Comparison of ENCODE assay signal across 3 cellular contexts in genomic region chr1:206067486-206068302, GRCh38.
TF ChIP-seq lines count a peak whose summit lies in the region.

No MANE protein-coding gene starts in this region.

TF ChIP-seq in GM12891, 5 proteins besides CTCF, POLR2A, EP300 and RAD21:
- no peak for TF ChIP-seq POU2F2 (IDR thresholded peaks at IDR 0.05; ENCODE audit: low read depth, low read length)
- TF ChIP-seq POLR2AphosphoS5 (IDR thresholded peaks at IDR 0.05; ENCODE audit: low read depth, low read length), result no peak
- TF ChIP-seq TAF1 (IDR thresholded peaks at IDR 0.05; ENCODE audit: low read depth, low read length), result no peak
- TF ChIP-seq PAX5 (IDR thresholded peaks at IDR 0.05; ENCODE audit: insufficient read depth, low read length, severe bottlenecking), result no peak
- TF ChIP-seq SPI1 (IDR thresholded peaks at IDR 0.05; ENCODE audit: low read depth, low read length), result no peak
TF ChIP-seq in GM12891: peak in this region for 0.

TF ChIP-seq in GM12878, 131 proteins besides CTCF, POLR2A, EP300 and RAD21:
- TF ChIP-seq STAT3 (IDR thresholded peaks at IDR 0.05; ENCODE audit: low read depth, low read length) (no peak), USF1 (IDR thresholded peaks at IDR 0.05; ENCODE audit: borderline replicate concordance, extremely low read length, insufficient read depth, low read depth, low read length) (peak; percentile 25), ZBTB33 (IDR thresholded peaks at IDR 0.05) (no peak), POLR2AphosphoS5 (IDR thresholded peaks at IDR 0.05; ENCODE audit: low read length) (no peak), MXI1 (IDR thresholded peaks at IDR 0.05; ENCODE audit: low read depth, low read length) (no peak)
- TF ChIP-seq, protein P1, sequence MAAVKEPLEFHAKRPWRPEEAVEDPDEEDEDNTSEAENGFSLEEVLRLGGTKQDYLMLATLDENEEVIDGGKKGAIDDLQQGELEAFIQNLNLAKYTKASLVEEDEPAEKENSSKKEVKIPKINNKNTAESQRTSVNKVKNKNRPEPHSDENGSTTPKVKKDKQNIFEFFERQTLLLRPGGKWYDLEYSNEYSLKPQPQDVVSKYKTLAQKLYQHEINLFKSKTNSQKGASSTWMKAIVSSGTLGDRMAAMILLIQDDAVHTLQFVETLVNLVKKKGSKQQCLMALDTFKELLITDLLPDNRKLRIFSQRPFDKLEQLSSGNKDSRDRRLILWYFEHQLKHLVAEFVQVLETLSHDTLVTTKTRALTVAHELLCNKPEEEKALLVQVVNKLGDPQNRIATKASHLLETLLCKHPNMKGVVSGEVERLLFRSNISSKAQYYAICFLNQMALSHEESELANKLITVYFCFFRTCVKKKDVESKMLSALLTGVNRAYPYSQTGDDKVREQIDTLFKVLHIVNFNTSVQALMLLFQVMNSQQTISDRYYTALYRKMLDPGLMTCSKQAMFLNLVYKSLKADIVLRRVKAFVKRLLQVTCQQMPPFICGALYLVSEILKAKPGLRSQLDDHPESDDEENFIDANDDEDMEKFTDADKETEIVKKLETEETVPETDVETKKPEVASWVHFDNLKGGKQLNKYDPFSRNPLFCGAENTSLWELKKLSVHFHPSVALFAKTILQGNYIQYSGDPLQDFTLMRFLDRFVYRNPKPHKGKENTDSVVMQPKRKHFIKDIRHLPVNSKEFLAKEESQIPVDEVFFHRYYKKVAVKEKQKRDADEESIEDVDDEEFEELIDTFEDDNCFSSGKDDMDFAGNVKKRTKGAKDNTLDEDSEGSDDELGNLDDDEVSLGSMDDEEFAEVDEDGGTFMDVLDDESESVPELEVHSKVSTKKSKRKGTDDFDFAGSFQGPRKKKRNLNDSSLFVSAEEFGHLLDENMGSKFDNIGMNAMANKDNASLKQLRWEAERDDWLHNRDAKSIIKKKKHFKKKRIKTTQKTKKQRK (IDR thresholded peaks at IDR 0.05; ENCODE audit: low read depth, low read length), result no peak

TF ChIP-seq in SK-N-SH treated with all-trans-retinoic acid at 6 μM for 48 hours, 23 proteins besides CTCF, POLR2A, EP300 and RAD21:
- TF ChIP-seq ARNTL (CRISPR knock-in tag; IDR thresholded peaks at IDR 0.05; ENCODE audit: borderline replicate concordance, low read depth) (no peak), ZNF70 (CRISPR knock-in tag; IDR thresholded peaks at IDR 0.05) (no peak), TSHZ2 (CRISPR knock-in tag; IDR thresholded peaks at IDR 0.05) (no peak), ZNF565 (CRISPR knock-in tag; conservative IDR thresholded peaks at IDR 0.05; ENCODE audit: low read depth) (no peak), ISL1 (CRISPR knock-in tag; IDR thresholded peaks at IDR 0.05) (no peak)
